Comparison of ENCODE assay signal across 1 cellular context in genomic region chr7:125253454-125254182, GRCh38.
TF ChIP-seq lines count a peak whose summit lies in the region.

No MANE protein-coding gene starts in this region.

TF ChIP-seq in WTC11, 78 proteins besides CTCF, POLR2A, EP300 and RAD21 (continued from another document):
- TF ChIP-seq ZBTB21 (CRISPR knock-in tag; IDR thresholded peaks at IDR 0.05; ENCODE audit: borderline replicate concordance), result no peak
- TF ChIP-seq STAT6 (CRISPR knock-in tag; conservative IDR thresholded peaks at IDR 0.05; ENCODE audit: low read depth), result no peak
